8 cellular contexts compared by ENCODE assay signal in the genomic region with DNA sequence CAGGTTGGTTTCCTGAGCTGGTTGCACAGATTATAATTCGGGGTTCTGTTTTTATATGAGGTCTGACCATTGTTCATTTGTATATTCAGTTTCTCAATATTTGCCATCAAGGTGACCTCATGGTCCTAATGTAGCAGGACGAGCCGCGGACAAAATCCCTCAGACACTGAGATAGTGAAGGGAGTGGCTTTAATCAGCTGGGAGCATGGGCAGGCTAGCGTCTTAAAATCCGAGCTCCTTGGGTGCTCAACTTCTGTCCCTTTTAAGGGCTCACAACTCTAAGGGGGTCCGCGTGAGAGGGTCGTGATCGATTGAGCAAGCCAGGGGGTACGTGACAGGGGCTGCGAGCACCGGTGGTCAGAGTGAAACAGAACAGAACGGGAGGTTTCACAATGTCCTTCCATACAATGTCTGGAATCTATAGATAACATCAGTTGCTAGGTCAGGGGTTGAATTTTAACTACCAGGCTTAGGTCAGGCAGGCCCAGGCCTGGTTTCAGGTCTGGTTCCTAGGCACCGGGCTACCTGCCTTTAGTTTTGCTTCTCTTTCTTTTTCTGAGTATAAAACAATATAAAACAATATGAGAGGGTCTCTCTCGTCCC.
DNase-seq lines count a peak whose midpoint lies in the region; ATAC-seq, FAIRE-seq and TF ChIP-seq lines count a peak whose summit lies in the region.
"Not testable (repeated sequence)": the region's sequence is repeated elsewhere in the genome, so short reads cannot be mapped to it uniquely, and the experiment has no call there.

No MANE protein-coding gene starts in this region.

- H3K4me1 ChIP-seq in Caco-2 (peaks cover 21% of the 10 kb centered on the region), left ventricle myocardium inferior (peaks cover 12% of the 10 kb centered on the region), HepG2 (ENCODE audit: insufficient read depth, low read length) (peaks cover 35% of the 10 kb centered on the region)
- not testable (repeated sequence) for H3K4me1 ChIP-seq in K562 (replicated peaks in 1 of 2; ENCODE audit: control insufficient read depth in 2 of 2, insufficient read depth in 2 of 2, low read length in 2 of 2)

- H3K27ac Mint-ChIP-seq in Caco-2 (ENCODE audit: unreplicated experiment): peak overlapping the region; percentile 94
- H3K27ac Mint-ChIP-seq in WTC11: peak overlapping the region; percentile 89; the same call in 1 of the 2 replicates
- not testable (repeated sequence) for H3K27ac Mint-ChIP-seq in osteocyte (ENCODE audit: unreplicated experiment)
- H3K27ac Mint-ChIP-seq in type B pancreatic cell: peak overlapping the region; percentile 61

- not testable (repeated sequence) for TF ChIP-seq POLR2A in K562 (conservative IDR thresholded peaks at IDR 0.05); HepG2 (IDR thresholded peaks at IDR 0.05; ENCODE audit: insufficient read depth in 1 of 2, low read depth in 2 of 2, low read length in 2 of 2)

- H3K9me3 Mint-ChIP-seq in Caco-2 (ENCODE audit: unreplicated experiment): peaks cover 23% of the 10 kb centered on the region
- not testable (repeated sequence) for H3K9me3 Mint-ChIP-seq in WTC11; osteocyte (ENCODE audit: unreplicated experiment); type B pancreatic cell

- not testable (repeated sequence) for H3K9ac ChIP-seq in K562 (ENCODE audit: insufficient read depth in 1 of 2, low read depth in 2 of 2, low read length in 2 of 2)
- H3K9ac ChIP-seq in HepG2 (ENCODE audit: insufficient read depth, low read depth, low read length): peak overlapping the region; percentile 41

- FAIRE-seq in K562 (lab: Jason Lieb, UNC): not testable (repeated sequence)
- FAIRE-seq in HepG2 (lab: Jason Lieb, UNC): peak; percentile 74

- H3K4me3 Mint-ChIP-seq in Caco-2 (ENCODE audit: unreplicated experiment) (peak overlapping the region; percentile 74), type B pancreatic cell (peak overlapping the region; percentile 54)
- not testable (repeated sequence) for H3K4me3 Mint-ChIP-seq in WTC11; osteocyte (ENCODE audit: unreplicated experiment)

- not testable (repeated sequence) for H3K27me3 Mint-ChIP-seq in Caco-2 (ENCODE audit: insufficient read depth, unreplicated experiment); WTC11 (ENCODE audit: low read depth)
- H3K27me3 Mint-ChIP-seq in osteocyte (ENCODE audit: unreplicated experiment) (peaks cover 65% of the 10 kb centered on the region), type B pancreatic cell (peaks cover 30% of the 10 kb centered on the region)

- in situ Hi-C loops in K562 (cut with MboI): not testable (repeated sequence)
- in situ Hi-C loops in HepG2 (cut with HindIII; ENCODE audit: extremely low pct_ligation_motif_present, low pct_unique_long_range_greater_than_20kb): loop anchor here (10.0 kb wide), 1 partner anchor 103 kb away; no protein-coding TSS in a partner anchor

- H4K20me1 ChIP-seq in K562 (replicated peaks; ENCODE audit: control insufficient read depth, insufficient read depth, low read length): peaks cover 12% of the 10 kb centered on the region; the same call in 1 of the 2 replicates
- H4K20me1 ChIP-seq in HepG2 (ENCODE audit: insufficient read depth, low read length): not testable (repeated sequence)

- not testable (repeated sequence) for TF ChIP-seq RAD21 in K562 (CRISPR knock-in tag; conservative IDR thresholded peaks at IDR 0.05 in 1 of 2, IDR thresholded peaks at IDR 0.05 in 1 of 2); HepG2 (CRISPR knock-in tag; IDR thresholded peaks at IDR 0.05)

- TSS peak; percentile 98 for BruUV-seq in Caco-2 (replicated peaks; lab: Mats Ljungman, UMichigan)
- BruUV-seq in K562 (replicated peaks; lab: Mats Ljungman, UMichigan); HepG2 (replicated peaks; lab: Mats Ljungman, UMichigan): not testable (repeated sequence)

- not testable (repeated sequence) for H3K27ac ChIP-seq in K562 (ENCODE audit: extremely low read depth, low read depth, low read length)
- H3K27ac ChIP-seq in left ventricle myocardium inferior (replicated peaks) (peak overlapping the region; percentile 27), HepG2 (ENCODE audit: extremely low read length, insufficient read depth, low read length) (peak overlapping the region; percentile 51)

- not testable (repeated sequence) for H3K9me3 ChIP-seq in Caco-2; K562 (replicated peaks; ENCODE audit: control insufficient read depth, insufficient read depth, low read depth, low read length); left ventricle myocardium inferior (replicated peaks); HepG2 (ENCODE audit: low read length)

- not testable (repeated sequence) for H3K27me3 ChIP-seq in Caco-2 (replicated peaks; ENCODE audit: control insufficient read depth, insufficient read depth, low read length); HepG2 (ENCODE audit: control insufficient read depth in 1 of 2, insufficient read depth in 2 of 2, low read length in 2 of 2)
- H3K27me3 ChIP-seq in K562 (ENCODE audit: control insufficient read depth in 2 of 2, insufficient read depth in 2 of 2, low read length in 2 of 2): peaks cover 43 to 48% of the 10 kb centered on the region in 2 experiments
- H3K27me3 ChIP-seq in left ventricle myocardium inferior (ENCODE audit: low read depth): peaks cover 52% of the 10 kb centered on the region

- not testable (repeated sequence) for H3K36me3 Mint-ChIP-seq in Caco-2 (ENCODE audit: insufficient read depth, unreplicated experiment); WTC11; osteocyte (ENCODE audit: unreplicated experiment); type B pancreatic cell

- not testable (repeated sequence) for H3K9me1 ChIP-seq in K562 (ENCODE audit: control insufficient read depth, insufficient read depth, low read length)

- intact Hi-C loops in Caco-2 (cut with micrococcal nuclease; ENCODE audit: unreplicated experiment); K562 (cut with micrococcal nuclease); HepG2 (cut with micrococcal nuclease; ENCODE audit: unreplicated experiment): not testable (repeated sequence)
- intact Hi-C loops in left ventricle myocardium inferior (cut with micrococcal nuclease): loop anchor here (10.0 kb wide), 1 partner anchor 83 kb away; no protein-coding TSS in a partner anchor

- WGBS in K562 (ENCODE audit: insufficient coverage, low coverage, missing lambda C conversion rate): 5% methylated on average over 16 of the region's 16 CpGs
- under 1% methylated on average over 13 of the region's 16 CpGs for WGBS in HepG2 (ENCODE audit: low lambda C conversion rate)

- not testable (repeated sequence) for TF ChIP-seq CTCF in Caco-2 (IDR thresholded peaks at IDR 0.05; ENCODE audit: insufficient read depth in 1 of 2, low read depth in 1 of 2, low read length in 1 of 2, severe bottlenecking in 1 of 2, unreplicated experiment in 1 of 2); WTC11 (IDR thresholded peaks at IDR 0.05); K562 (IDR thresholded peaks at IDR 0.05 in 2 of 3, conservative IDR thresholded peaks at IDR 0.05 in 1 of 3; ENCODE audit: insufficient read depth in 2 of 3, low read depth in 1 of 3, low read length in 3 of 3); left ventricle myocardium inferior (IDR thresholded peaks at IDR 0.05; ENCODE audit: borderline replicate concordance); HepG2 (CRISPR knock-in tag; IDR thresholded peaks at IDR 0.05); osteocyte (IDR thresholded peaks at IDR 0.05); type B pancreatic cell (conservative IDR thresholded peaks at IDR 0.05)

- not testable (repeated sequence) for H3K4me3 ChIP-seq in Caco-2 (ENCODE audit: low read depth, low read length); K562; left ventricle myocardium inferior
- peak overlapping the region in 2 of 3 experiments; percentile 29 to 39; a peak in 3 of 6 replicates for H3K4me3 ChIP-seq in HepG2 (replicated peaks in 1 of 3; ENCODE audit: insufficient read depth in 1 of 3, low read depth in 2 of 3, low read length in 3 of 3)

- not testable (repeated sequence) for ATAC-seq in WTC11, K562
- ATAC-seq in HepG2: peak; percentile 85

- not testable (repeated sequence) for TF ChIP-seq EP300 in K562 (IDR thresholded peaks at IDR 0.05; ENCODE audit: low read length); HepG2 (IDR thresholded peaks at IDR 0.05; ENCODE audit: low read depth in 2 of 2, low read length in 2 of 2)
- TF ChIP-seq EP300 in HepG2 (CRISPR knock-in tag; IDR thresholded peaks at IDR 0.05; ENCODE audit: borderline replicate concordance): 0 out of 2 replicates have a peak, but pooled peaks have one; percentile 23

- not testable (repeated sequence) for H3K79me2 ChIP-seq in K562 (ENCODE audit: control insufficient read depth, insufficient read depth, low read length); HepG2 (ENCODE audit: insufficient read depth, low read length)

- POLR2A ChIA-PET in Caco-2 (lab: Charles Lee): not testable (repeated sequence)
- POLR2A ChIA-PET in WTC11 (lab: Charles Lee) (interaction anchor here (0.9 kb wide), 1 partner anchor 8 kb away, joined by 4 read pairs; no protein-coding TSS in a partner anchor), K562 (lab: Yijun Ruan, JAX) (interaction anchor here (0.9 kb wide), 1 partner anchor 13 kb away, joined by 4 read pairs; no protein-coding TSS in a partner anchor), HepG2 (lab: Yijun Ruan, JAX) (interaction anchor here (0.9 to 1.6 kb wide), 2 partner anchors 13 to 69 kb away, joined by 3 to 5 read pairs; no protein-coding TSS in a partner anchor)

- CTCF ChIA-PET in Caco-2 (lab: Charles Lee) (interaction anchor here (0.8 kb wide), 1 partner anchor 26 kb away, joined by 3 read pairs; no protein-coding TSS in a partner anchor), WTC11 (lab: Charles Lee) (interaction anchor here (1.2 to 1.5 kb wide), 3 partner anchors 10 to 214 kb away, joined by 3 to 7 read pairs (median 3); no protein-coding TSS in a partner anchor)
- CTCF ChIA-PET in K562 (lab: Yijun Ruan, JAX; ENCODE audit: low intra/inter-chr PET ratio); HepG2 (lab: Yijun Ruan, JAX; ENCODE audit: low intra/inter-chr PET ratio, low total read pairs): not testable (repeated sequence)

- not testable (repeated sequence) for H3K36me3 ChIP-seq in Caco-2 (ENCODE audit: control insufficient read depth, insufficient read depth, low read length); K562 (ENCODE audit: control insufficient read depth, insufficient read depth, low read length); left ventricle myocardium inferior; HepG2 (replicated peaks in 1 of 2; ENCODE audit: control insufficient read depth in 1 of 2, insufficient read depth in 2 of 2, low read length in 2 of 2)

- H3K4me2 ChIP-seq in K562 (ENCODE audit: insufficient read depth, low read length): not testable (repeated sequence)
- peak overlapping the region; percentile 68 for H3K4me2 ChIP-seq in HepG2 (ENCODE audit: low read depth, low read length)

- H2AFZ ChIP-seq in K562 (ENCODE audit: low read depth, low read length); HepG2 (ENCODE audit: low read length): not testable (repeated sequence)

- peaks cover 32% of the 10 kb centered on the region for H3K4me1 Mint-ChIP-seq in Caco-2 (ENCODE audit: low read depth, unreplicated experiment)
- not testable (repeated sequence) for H3K4me1 Mint-ChIP-seq in WTC11; osteocyte (ENCODE audit: unreplicated experiment)
- H3K4me1 Mint-ChIP-seq in type B pancreatic cell (ENCODE audit: unreplicated experiment): peaks cover 16% of the 10 kb centered on the region

- DNase-seq in Caco-2: peak; percentile 61 to 70
- peak; percentile 23 for DNase-seq in HT-29 (ENCODE audit: low spot score)
- not testable (repeated sequence) for DNase-seq in WTC11 (ENCODE audit: low spot score); K562 (ENCODE audit: extremely low read depth in 1 of 4, low spot score in 3 of 4); left ventricle myocardium inferior; type B pancreatic cell (ENCODE audit: extremely low spot score, unreplicated experiment)
- DNase-seq in HepG2 (ENCODE audit: low spot score): peak; percentile 45
- peak; percentile 23 for DNase-seq in osteocyte (ENCODE audit: extremely low spot score, unreplicated experiment)
